In genomic region chr10:100362570-100363496, GRCh38 we compare ENCODE assay signal across 13 cellular contexts. TPM values are rescaled to one million over a fixed set of nuclear protein-coding genes. Genes with fewer than 3 reads are reported as not detected.
DNase-seq lines count a peak whose midpoint lies in the region; ATAC-seq, FAIRE-seq and TF ChIP-seq lines count a peak whose summit lies in the region.
"Had no signal": no experiment of that assay in that cellular context is flagged by ENCODE, and none has a peak within 500 bp of the region (broad histone marks: within the 10 kb centered on the region; RNA-seq: fewer than 3 reads in every experiment).

No MANE protein-coding gene starts in this region.

- POLR2A ChIA-PET in activated CD4-positive, alpha-beta T cell treated with anti-CD3 and anti-CD28 coated beads for 36 hours (lab: Charles Lee), result interaction anchor here (0.7 kb wide), 1 partner anchor 11 kb away, joined by 4 read pairs; no protein-coding TSS in a partner anchor

- no peak for FAIRE-seq in astrocyte (lab: Jason Lieb, UNC)

- H3K9me3 ChIP-seq in astrocyte (ENCODE audit: insufficient read depth, low read depth, low read length) (no peaks in the 10 kb centered on the region), left lung (no peaks in the 10 kb centered on the region)

- H3K27me3 ChIP-seq in astrocyte (ENCODE audit: insufficient read depth, low read length) (no peaks in the 10 kb centered on the region), left lung (no peaks in the 10 kb centered on the region)

- no peak overlapping the region for H3K4me2 ChIP-seq in astrocyte (ENCODE audit: low read length)

- intact Hi-C loops in activated CD4-positive, alpha-beta T cell treated with anti-CD3 and anti-CD28 coated beads for 36 hours (cut with DNase I, micrococcal nuclease), result no loop called here
- intact Hi-C loops in left lung (cut with DNase I), result no loop called here

- no peak overlapping the region for H3K4me3 Mint-ChIP-seq in activated CD4-positive, alpha-beta T cell treated with anti-CD3 and anti-CD28 coated beads for 36 hours
- peak overlapping the region; percentile 21 for H3K4me3 Mint-ChIP-seq in astrocyte (ENCODE audit: unreplicated experiment)
- no peak overlapping the region for H3K4me3 Mint-ChIP-seq in stimulated activated naive B cell treated with anti-CD40 and anti-IgM and Interleukin-4, amounts not matched to agents 10 μg/mL and 1 μg/mL and 100 μg/mL, for 72 hours
- H3K4me3 Mint-ChIP-seq: naive B cell had no signal

- no peaks in the 10 kb centered on the region for H3K27me3 Mint-ChIP-seq in activated CD4-positive, alpha-beta T cell treated with anti-CD3 and anti-CD28 coated beads for 36 hours
- no peaks in the 10 kb centered on the region for H3K27me3 Mint-ChIP-seq in astrocyte (ENCODE audit: low read depth, unreplicated experiment)
- H3K27me3 Mint-ChIP-seq in stimulated activated naive B cell treated with anti-CD40 and anti-IgM and Interleukin-4, amounts not matched to agents 10 μg/mL and 1 μg/mL and 100 μg/mL, for 72 hours, result no peaks in the 10 kb centered on the region

- H4K20me1 ChIP-seq in astrocyte (ENCODE audit: insufficient read depth, low read length), result peaks cover 33% of the 10 kb centered on the region

- peak overlapping the region; percentile 14 for H3K27ac Mint-ChIP-seq in activated CD4-positive, alpha-beta T cell treated with anti-CD3 and anti-CD28 coated beads for 36 hours
- peak overlapping the region; percentile 89 for H3K27ac Mint-ChIP-seq in astrocyte (ENCODE audit: unreplicated experiment)
- peak overlapping the region; percentile 11 for H3K27ac Mint-ChIP-seq in stimulated activated naive B cell treated with anti-CD40 and anti-IgM and Interleukin-4, amounts not matched to agents 10 μg/mL and 1 μg/mL and 100 μg/mL, for 72 hours

- H3K4me1 ChIP-seq in astrocyte (ENCODE audit: insufficient read depth, low read length) (peaks cover 35% of the 10 kb centered on the region), left lung (peaks cover 0 to 21% of the 10 kb centered on the region in 2 donors)

- no peak for ATAC-seq in activated CD4-positive, alpha-beta T cell treated with anti-CD3 and anti-CD28 coated beads for 36 hours
- ATAC-seq in left lung, result peak; percentile 11
- ATAC-seq in stimulated activated naive B cell treated with anti-CD40 and anti-IgM and Interleukin-4, amounts not matched to agents 10 μg/mL and 1 μg/mL and 100 μg/mL, for 72 hours (replicated peaks), result peak in 1 of 2 donors; percentile 21

- TF ChIP-seq CTCF in astrocyte (IDR thresholded peaks at IDR 0.05; ENCODE audit: insufficient read depth, low read depth, low read length) (no peak), left lung (IDR thresholded peaks at IDR 0.05) (no peak)

- H3K4me3 ChIP-seq in astrocyte (ENCODE audit: insufficient read depth, low read depth, low read length) (no peak overlapping the region), left lung (no peak overlapping the region)

- H2AFZ ChIP-seq in astrocyte (ENCODE audit: low read depth, low read length), result no peak overlapping the region

- CTCF ChIA-PET in activated CD4-positive, alpha-beta T cell treated with anti-CD3 and anti-CD28 coated beads for 36 hours (lab: Charles Lee), result no interaction called here

- H3K36me3 Mint-ChIP-seq in activated CD4-positive, alpha-beta T cell treated with anti-CD3 and anti-CD28 coated beads for 36 hours (ENCODE audit: low read depth), result peaks cover 51% of the 10 kb centered on the region
- peaks cover 19% of the 10 kb centered on the region for H3K36me3 Mint-ChIP-seq in astrocyte (ENCODE audit: low read depth, unreplicated experiment)
- peaks cover 54 to 66% of the 10 kb centered on the region in 2 donors for H3K36me3 Mint-ChIP-seq in stimulated activated naive B cell treated with anti-CD40 and anti-IgM and Interleukin-4, amounts not matched to agents 10 μg/mL and 1 μg/mL and 100 μg/mL, for 72 hours

- H3K36me3 ChIP-seq in astrocyte (ENCODE audit: insufficient read depth, low read length) (peaks cover 32% of the 10 kb centered on the region), left lung (peaks cover 0 to 58% of the 10 kb centered on the region in 2 donors)

- no peak overlapping the region for H3K27ac ChIP-seq in astrocyte (ENCODE audit: low read depth, low read length)
- H3K27ac ChIP-seq in left lung, result no peak overlapping the region

- H3K9ac ChIP-seq in astrocyte (ENCODE audit: low read length), result no peak overlapping the region

- DNase-seq in activated CD4-positive, alpha-beta T cell treated with anti-CD3 and anti-CD28 coated beads for 36 hours, result no peak
- no peak for DNase-seq in activated CD4-positive, alpha-beta T cell treated with anti-CD3 and anti-CD28 coated beads, Interleukin-2, amount 50 U/mL, for 48 hours
- DNase-seq in astrocyte (ENCODE audit: low read depth), result peak; percentile 23
- no peak for DNase-seq in left lung
- DNase-seq in stimulated activated naive B cell treated with anti-CD40 and anti-IgM and Interleukin-4, amounts not matched to agents 10 μg/mL and 1 μg/mL and 100 μg/mL, for 72 hours, result no peak
- DNase-seq in AML-193 (lab: John Stamatoyannopoulos, UW), result no peak
- no peak for DNase-seq in NCI-H2227 treated with DMSO at 0.1 percent for 48 hours (lab: John Stamatoyannopoulos, UW)
- DNase-seq in HCEC 1CT, result no peak
- DNase-seq: activated CD4-positive, alpha-beta T cell treated with anti-CD3 and anti-CD28 coated beads, Interleukin-2, amount 50 U/mL, for 4 hours; naive B cell; NCI-H82; stimulated activated naive CD4-positive, alpha-beta T cell treated with Interleukin-2 at 50 U/mL for 16 hours had no signal

- H3K79me2 ChIP-seq in astrocyte (ENCODE audit: insufficient read depth, low read length), result no peaks in the 10 kb centered on the region

- H3K4me1 Mint-ChIP-seq in activated CD4-positive, alpha-beta T cell treated with anti-CD3 and anti-CD28 coated beads for 36 hours, result peaks cover 16% of the 10 kb centered on the region
- H3K4me1 Mint-ChIP-seq in astrocyte (ENCODE audit: low read depth, unreplicated experiment), result peaks cover 57% of the 10 kb centered on the region
- peaks cover 17 to 27% of the 10 kb centered on the region in 2 donors for H3K4me1 Mint-ChIP-seq in stimulated activated naive B cell treated with anti-CD40 and anti-IgM and Interleukin-4, amounts not matched to agents 10 μg/mL and 1 μg/mL and 100 μg/mL, for 72 hours

- no peaks in the 10 kb centered on the region for H3K9me3 Mint-ChIP-seq in activated CD4-positive, alpha-beta T cell treated with anti-CD3 and anti-CD28 coated beads for 36 hours (ENCODE audit: low read depth)
- no peaks in the 10 kb centered on the region for H3K9me3 Mint-ChIP-seq in astrocyte (ENCODE audit: unreplicated experiment)
- H3K9me3 Mint-ChIP-seq in stimulated activated naive B cell treated with anti-CD40 and anti-IgM and Interleukin-4, amounts not matched to agents 10 μg/mL and 1 μg/mL and 100 μg/mL, for 72 hours, result peaks cover 0 to 2% of the 10 kb centered on the region in 2 donors

RNA-seq across cellular contexts. Expression of gene SCD, which starts 15.8 kb away (rescaled TPM):
- 100 to 1,000 TPM; 203 to 206 TPM for total RNA-seq in activated CD4-positive, alpha-beta T cell treated with anti-CD3 and anti-CD28 coated beads for 36 hours
- total RNA-seq in astrocyte, result 324 and 428 TPM in 2 replicates
- total RNA-seq in left lung, result 100 to 1,000 TPM; 524 to 529 TPM

RNA-seq across cellular contexts. Expression of gene PKD2L1, which starts 32.8 kb away (rescaled TPM):
- not detected for total RNA-seq in activated CD4-positive, alpha-beta T cell treated with anti-CD3 and anti-CD28 coated beads for 36 hours
- total RNA-seq in astrocyte (not detected in 2 replicates), left lung (under 1 TPM in 1 of 2 donors, not detected in 1; 0.37 TPM)
- total RNA-seq: Daoy had no signal

Comparison
In these comparisons a context has a peak if more than half of its experiments do, and no peak if none do; other contexts are left out.
1. H3K27ac Mint-ChIP-seq: peak in every context shown above with its lines; median percentile 89 in astrocyte; 14 in activated CD4-positive, alpha-beta T cell treated with anti-CD3 and anti-CD28 coated beads for 36 hours; 11 in stimulated activated naive B cell treated with anti-CD40 and anti-IgM and Interleukin-4, amounts not matched to agents 10 μg/mL and 1 μg/mL and 100 μg/mL, for 72 hours.